Comparison of ENCODE assay signal across 29 cellular contexts in the genomic region with DNA sequence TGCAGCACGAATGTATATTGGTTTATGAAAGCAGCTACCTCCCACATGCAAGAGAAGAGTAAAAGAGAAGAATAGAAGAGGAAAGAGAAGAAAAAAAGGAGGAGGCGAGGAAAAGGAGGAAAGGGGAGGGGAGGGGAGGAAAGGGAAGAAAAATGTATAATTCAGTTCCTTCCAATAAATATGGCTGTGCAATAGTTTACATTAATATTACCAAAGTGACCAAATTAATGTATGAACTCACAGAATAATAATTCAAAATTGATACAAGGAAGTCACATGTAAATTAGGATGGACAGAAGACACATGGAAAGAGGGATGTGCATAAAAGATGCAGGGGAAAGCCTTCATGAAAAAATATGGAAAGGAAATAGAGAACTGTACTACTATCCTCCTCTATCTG.
"Had no signal": no experiment of that assay in that cellular context is flagged by ENCODE, and none has a peak within 500 bp of the region (broad histone marks: within the 10 kb centered on the region; RNA-seq: fewer than 3 reads in every experiment).

No MANE protein-coding gene starts in this region.

- H3K4me1 ChIP-seq: testis, thyroid gland, upper lobe of right lung had no signal

- H3K9me3 ChIP-seq: stomach, suprapubic skin, testis, thoracic aorta, thyroid gland, tibial artery, tibial nerve, transverse colon, upper lobe of left lung, upper lobe of right lung, uterus, vagina had no signal

- H3K4me3 ChIP-seq: stomach, suprapubic skin, testis, thoracic aorta, thyroid gland, tibial artery, tibial nerve, transverse colon, upper lobe of left lung, upper lobe of right lung, uterus, vagina had no signal

- ATAC-seq: stimulated activated effector memory CD8-positive, alpha-beta T cell treated with anti-CD3 and anti-CD28 coated beads, Interleukin-12 subunit alpha, Interleukin-12 subunit beta, amount 100 ng/mL, for 72 hours; stimulated activated memory B cell treated with anti-CD40 and anti-IgM and Interleukin-4, amounts not matched to agents 10 μg/mL and 1 μg/mL and 100 μg/mL, for 72 hours; stimulated activated naive B cell treated with anti-CD40 and anti-IgM and Interleukin-4, amounts not matched to agents 10 μg/mL and 1 μg/mL and 100 μg/mL, for 72 hours; stimulated activated naive CD8-positive, alpha-beta T cell treated with anti-CD3 and anti-CD28 coated beads, Interleukin-15, amount 100 ng/mL, for 72 hours; stimulated activated naive CD8-positive, alpha-beta T cell treated with anti-CD3 and anti-CD28 coated beads, Interleukin-15, Interleukin-2, amounts not matched to agents 100 U/mL and 50 U/mL, for 24 hours; upper lobe of right lung had no signal

- H3K4me3 Mint-ChIP-seq: stimulated activated effector memory CD8-positive, alpha-beta T cell treated with anti-CD3 and anti-CD28 coated beads, Interleukin-12 subunit alpha, Interleukin-12 subunit beta, amount 100 ng/mL, for 72 hours; stimulated activated memory B cell treated with anti-CD40 and anti-IgM and Interleukin-4, amounts not matched to agents 10 μg/mL and 1 μg/mL and 100 μg/mL, for 72 hours; stimulated activated naive B cell treated with anti-CD40 and anti-IgM and Interleukin-4, amounts not matched to agents 10 μg/mL and 1 μg/mL and 100 μg/mL, for 72 hours; stimulated activated naive CD8-positive, alpha-beta T cell treated with anti-CD3 and anti-CD28 coated beads, Interleukin-15, amount 100 ng/mL, for 72 hours; stimulated activated naive CD8-positive, alpha-beta T cell treated with anti-CD3 and anti-CD28 coated beads, Interleukin-15, Interleukin-2, amounts not matched to agents 100 ng/mL and 50 ng/mL, for 24 hours; type B pancreatic cell had no signal

- H3K27me3 Mint-ChIP-seq: stimulated activated memory B cell treated with anti-CD40 and anti-IgM and Interleukin-4, amounts not matched to agents 10 μg/mL and 1 μg/mL and 100 μg/mL, for 72 hours; stimulated activated naive B cell treated with anti-CD40 and anti-IgM and Interleukin-4, amounts not matched to agents 10 μg/mL and 1 μg/mL and 100 μg/mL, for 72 hours; stimulated activated naive CD8-positive, alpha-beta T cell treated with anti-CD3 and anti-CD28 coated beads, Interleukin-15, amount 100 ng/mL, for 72 hours; stimulated activated naive CD8-positive, alpha-beta T cell treated with anti-CD3 and anti-CD28 coated beads, Interleukin-15, Interleukin-2, amounts not matched to agents 100 ng/mL and 50 ng/mL, for 24 hours; type B pancreatic cell had no signal

- H3K36me3 Mint-ChIP-seq: stimulated activated effector memory CD8-positive, alpha-beta T cell treated with anti-CD3 and anti-CD28 coated beads, Interleukin-12 subunit alpha, Interleukin-12 subunit beta, amount 100 ng/mL, for 72 hours had no signal

- H3K9me3 Mint-ChIP-seq: stimulated activated effector memory CD8-positive, alpha-beta T cell treated with anti-CD3 and anti-CD28 coated beads, Interleukin-12 subunit alpha, Interleukin-12 subunit beta, amount 100 ng/mL, for 72 hours; stimulated activated memory B cell treated with anti-CD40 and anti-IgM and Interleukin-4, amounts not matched to agents 10 μg/mL and 1 μg/mL and 100 μg/mL, for 72 hours; stimulated activated naive B cell treated with anti-CD40 and anti-IgM and Interleukin-4, amounts not matched to agents 10 μg/mL and 1 μg/mL and 100 μg/mL, for 72 hours; stimulated activated naive CD8-positive, alpha-beta T cell treated with anti-CD3 and anti-CD28 coated beads, Interleukin-15, Interleukin-2, amounts not matched to agents 100 ng/mL and 50 ng/mL, for 24 hours had no signal

- DNase-seq: stimulated activated CD4-positive, alpha-beta T cell treated with anti-CD3 and anti-CD28 coated beads, Interleukin-2, amount 100 ng/mL, for 48 hours; stimulated activated CD4-positive, alpha-beta T cell treated with anti-CD3 and anti-CD28 coated beads, Interleukin-4, amount 100 ng/mL, for 1 hour; stimulated activated CD4-positive, alpha-beta T cell treated with anti-CD3 and anti-CD28 coated beads, Interleukin-4, amount 100 ng/mL, for 24 hours; stimulated activated CD4-positive, alpha-beta T cell treated with anti-CD3 and anti-CD28 coated beads, Interleukin-4, amount 100 ng/mL, for 4 hours; stimulated activated CD8-positive, alpha-beta memory T cell treated with anti-CD3 and anti-CD28 coated beads, Interleukin-4, amount 100 ng/mL, for 48 hours; stimulated activated naive B cell treated with anti-CD40 and anti-IgM and Interleukin-4, amounts not matched to agents 10 μg/mL and 1 μg/mL and 100 μg/mL, for 72 hours; stimulated activated naive CD4-positive, alpha-beta T cell; stimulated activated naive CD4-positive, alpha-beta T cell treated with Interleukin-2 at 50 U/mL for 16 hours; stimulated activated naive CD8-positive, alpha-beta T cell treated with anti-CD3 and anti-CD28 coated beads, Interleukin-15, amount 100 ng/mL, for 72 hours; stimulated activated naive CD8-positive, alpha-beta T cell treated with anti-CD3 and anti-CD28 coated beads, Interleukin-15, Interleukin-2, amounts not matched to agents 100 U/mL and 50 U/mL, for 24 hours; stomach; substantia nigra; testis; thyroid gland; tibial artery; transverse colon; trophoblast cell; upper lobe of left lung; upper lobe of right lung; uterus had no signal

- H3K36me3 ChIP-seq: stomach, suprapubic skin, thoracic aorta, thyroid gland, tibial artery, tibial nerve, transverse colon, upper lobe of left lung, upper lobe of right lung, uterus, vagina had no signal

- H3K27me3 ChIP-seq: stomach, suprapubic skin, testis, thyroid gland, tibial artery, tibial nerve, transverse colon, upper lobe of left lung, upper lobe of right lung, uterus, vagina had no signal

- H3K27ac Mint-ChIP-seq: stimulated activated effector memory CD8-positive, alpha-beta T cell treated with anti-CD3 and anti-CD28 coated beads, Interleukin-12 subunit alpha, Interleukin-12 subunit beta, amount 100 ng/mL, for 72 hours; stimulated activated memory B cell treated with anti-CD40 and anti-IgM and Interleukin-4, amounts not matched to agents 10 μg/mL and 1 μg/mL and 100 μg/mL, for 72 hours; stimulated activated naive CD8-positive, alpha-beta T cell treated with anti-CD3 and anti-CD28 coated beads, Interleukin-15, amount 100 ng/mL, for 72 hours; stimulated activated naive CD8-positive, alpha-beta T cell treated with anti-CD3 and anti-CD28 coated beads, Interleukin-15, Interleukin-2, amounts not matched to agents 100 ng/mL and 50 ng/mL, for 24 hours; type B pancreatic cell had no signal

- FAIRE-seq: urothelium cell line had no signal

- H3K27ac ChIP-seq: stomach, suprapubic skin, testis, thoracic aorta, thyroid gland, tibial artery, tibial nerve, transverse colon, upper lobe of left lung, upper lobe of right lung, uterus, vagina had no signal

- H3K4me1 Mint-ChIP-seq: stimulated activated effector memory CD8-positive, alpha-beta T cell treated with anti-CD3 and anti-CD28 coated beads, Interleukin-12 subunit alpha, Interleukin-12 subunit beta, amount 100 ng/mL, for 72 hours; stimulated activated memory B cell treated with anti-CD40 and anti-IgM and Interleukin-4, amounts not matched to agents 10 μg/mL and 1 μg/mL and 100 μg/mL, for 72 hours; stimulated activated naive CD8-positive, alpha-beta T cell treated with anti-CD3 and anti-CD28 coated beads, Interleukin-15, amount 100 ng/mL, for 72 hours had no signal
